1 cellular context compared by ENCODE assay signal in genomic region chr19:3695986-3696659, GRCh38.
TF ChIP-seq lines count a peak whose summit lies in the region.

No MANE protein-coding gene starts in this region.

TF ChIP-seq in WTC11, 78 proteins besides CTCF, POLR2A, EP300 and RAD21 (continued from another document):
- TF ChIP-seq ZMAT4 (CRISPR knock-in tag; IDR thresholded peaks at IDR 0.05) (no peak), PRRX2 (CRISPR knock-in tag; IDR thresholded peaks at IDR 0.05) (no peak), JAZF1 (CRISPR knock-in tag; IDR thresholded peaks at IDR 0.05) (no peak), RELA (CRISPR knock-in tag; IDR thresholded peaks at IDR 0.05; ENCODE audit: borderline replicate concordance) (no peak), ZNF138 (CRISPR knock-in tag; conservative IDR thresholded peaks at IDR 0.05) (no peak), E2F1 (CRISPR knock-in tag; IDR thresholded peaks at IDR 0.05) (no peak), ZSCAN18 (CRISPR knock-in tag; IDR thresholded peaks at IDR 0.05) (no peak), NR1H2 (CRISPR knock-in tag; IDR thresholded peaks at IDR 0.05) (no peak), ZNF396 (CRISPR knock-in tag; IDR thresholded peaks at IDR 0.05; ENCODE audit: borderline replicate concordance) (no peak), E2F5 (CRISPR knock-in tag; IDR thresholded peaks at IDR 0.05) (no peak), ZNF423 (CRISPR knock-in tag; IDR thresholded peaks at IDR 0.05) (no peak), ARID4B (CRISPR knock-in tag; IDR thresholded peaks at IDR 0.05; ENCODE audit: borderline replicate concordance) (no peak), CDX4 (CRISPR knock-in tag; IDR thresholded peaks at IDR 0.05; ENCODE audit: borderline replicate concordance) (no peak), TP53 (CRISPR knock-in tag; IDR thresholded peaks at IDR 0.05) (no peak), IRF2 (CRISPR knock-in tag; IDR thresholded peaks at IDR 0.05; ENCODE audit: borderline replicate concordance, low read depth) (no peak)
TF ChIP-seq in WTC11: peak in this region for 0.
